ENCODE assay signal across 9 cellular contexts in genomic region chr22:44182591-44183588, GRCh38. TPM values are rescaled to one million over a fixed set of nuclear protein-coding genes. Genes with fewer than 3 reads are reported as not detected.
DNase-seq lines count a peak whose midpoint lies in the region; ATAC-seq and TF ChIP-seq lines count a peak whose summit lies in the region.
"Had no signal": no experiment of that assay in that cellular context is flagged by ENCODE, and none has a peak within 500 bp of the region (broad histone marks: within the 10 kb centered on the region; RNA-seq: fewer than 3 reads in every experiment).

No MANE protein-coding gene starts in this region.

- H3K4me3 Mint-ChIP-seq in activated T-helper 1 cell treated with anti-CD3 and anti-CD28 coated beads, Interleukin-12 subunit alpha, Interleukin-12 subunit beta, Interleukin-2, Interleukin-4 antibody, amounts not matched to agents 30 ng/mL and 10 ng/mL and 1 ng/mL, durations not matched to agents 14 hours and 24 hours and 36 hours = peak overlapping the region; percentile 81
- H3K4me3 Mint-ChIP-seq in memory B cell (peak overlapping the region; percentile 90), Calu3 (ENCODE audit: low read depth, unreplicated experiment) (no peak overlapping the region)

- no peaks in the 10 kb centered on the region for H3K9me3 Mint-ChIP-seq in activated T-helper 1 cell treated with anti-CD3 and anti-CD28 coated beads, Interleukin-12 subunit alpha, Interleukin-12 subunit beta, Interleukin-2, Interleukin-4 antibody, amounts not matched to agents 30 ng/mL and 10 ng/mL and 1 ng/mL, durations not matched to agents 14 hours and 24 hours and 36 hours
- no peaks in the 10 kb centered on the region for H3K9me3 Mint-ChIP-seq in memory B cell
- H3K9me3 Mint-ChIP-seq in Calu3 (ENCODE audit: low read depth, unreplicated experiment) = no peaks in the 10 kb centered on the region

- H3K27ac Mint-ChIP-seq in activated T-helper 1 cell treated with anti-CD3 and anti-CD28 coated beads, Interleukin-12 subunit alpha, Interleukin-12 subunit beta, Interleukin-2, Interleukin-4 antibody, amounts not matched to agents 30 ng/mL and 10 ng/mL and 1 ng/mL, durations not matched to agents 14 hours and 24 hours and 36 hours = peak overlapping the region; percentile 97
- H3K27ac Mint-ChIP-seq in memory B cell = peak overlapping the region; percentile 93
- no peak overlapping the region for H3K27ac Mint-ChIP-seq in Calu3 (ENCODE audit: unreplicated experiment)

- no peak for TF ChIP-seq POLR2A in vagina (IDR thresholded peaks at IDR 0.05)

- no peaks in the 10 kb centered on the region for H3K4me1 ChIP-seq in vagina

- peaks cover 19% of the 10 kb centered on the region for H3K4me1 Mint-ChIP-seq in activated T-helper 1 cell treated with anti-CD3 and anti-CD28 coated beads, Interleukin-12 subunit alpha, Interleukin-12 subunit beta, Interleukin-2, Interleukin-4 antibody, amounts not matched to agents 30 ng/mL and 10 ng/mL and 1 ng/mL, durations not matched to agents 14 hours and 24 hours and 36 hours (ENCODE audit: low read depth)
- H3K4me1 Mint-ChIP-seq in memory B cell (peaks cover 29% of the 10 kb centered on the region), Calu3 (ENCODE audit: low read depth, unreplicated experiment) (no peaks in the 10 kb centered on the region)

- no peaks in the 10 kb centered on the region for H3K27me3 ChIP-seq in vagina

- H3K9me3 ChIP-seq in vagina = no peaks in the 10 kb centered on the region

- H3K27me3 Mint-ChIP-seq in activated T-helper 1 cell treated with anti-CD3 and anti-CD28 coated beads, Interleukin-12 subunit alpha, Interleukin-12 subunit beta, Interleukin-2, Interleukin-4 antibody, amounts not matched to agents 30 ng/mL and 10 ng/mL and 1 ng/mL, durations not matched to agents 14 hours and 24 hours and 36 hours (ENCODE audit: insufficient read depth) = peaks cover 3% of the 10 kb centered on the region
- H3K27me3 Mint-ChIP-seq in memory B cell (no peaks in the 10 kb centered on the region), Calu3 (ENCODE audit: unreplicated experiment) (peaks cover 98% of the 10 kb centered on the region)

- ATAC-seq in memory B cell (ENCODE audit: low read depth) (peak; percentile 41), GM21723 (IDR thresholded peaks at IDR 0.05; ENCODE audit: unreplicated experiment) (no peak), HG03135 (IDR thresholded peaks at IDR 0.05; ENCODE audit: unreplicated experiment) (no peak)

- peak overlapping the region; percentile 24 to 34 for H3K4me3 ChIP-seq in vagina

- no TSS peak for BruUV-seq in Calu3 (replicated peaks; lab: Mats Ljungman, UMichigan)

- peaks cover 18% of the 10 kb centered on the region for H3K36me3 Mint-ChIP-seq in activated T-helper 1 cell treated with anti-CD3 and anti-CD28 coated beads, Interleukin-12 subunit alpha, Interleukin-12 subunit beta, Interleukin-2, Interleukin-4 antibody, amounts not matched to agents 30 ng/mL and 10 ng/mL and 1 ng/mL, durations not matched to agents 14 hours and 24 hours and 36 hours (ENCODE audit: low read depth)
- H3K36me3 Mint-ChIP-seq in memory B cell (peaks cover 10% of the 10 kb centered on the region), Calu3 (ENCODE audit: insufficient read depth, unreplicated experiment) (no peaks in the 10 kb centered on the region)

- TF ChIP-seq CTCF in vagina (IDR thresholded peaks at IDR 0.05) (no peak), Calu3 (IDR thresholded peaks at IDR 0.05; ENCODE audit: unreplicated experiment) (no peak)

- DNase-seq in activated T-cell treated with anti-CD3 and anti-CD28 coated beads for 1 hour (ENCODE audit: low read depth) = peak; percentile 18
- no peak for DNase-seq in activated T-cell treated with anti-CD3 and anti-CD28 coated beads for 4 hours
- peak; percentile 35 for DNase-seq in activated T-helper 1 cell treated with anti-CD3 and anti-CD28 coated beads, Interleukin-12 subunit alpha, Interleukin-12 subunit beta, Interleukin-2, Interleukin-4 antibody, amounts not matched to agents 30 ng/mL and 10 ng/mL and 1 ng/mL, durations not matched to agents 14 hours and 24 hours and 36 hours (ENCODE audit: low spot score)
- peak; percentile 24 to 42 for DNase-seq in memory B cell (ENCODE audit: low spot score in 2 of 2)
- no peak for DNase-seq in vagina (ENCODE audit: extremely low spot score in 2 of 2)
- DNase-seq in Calu3 = no peak
- DNase-seq: NCI-H1092 had no signal

- intact Hi-C loops in activated T-helper 1 cell treated with anti-CD3 and anti-CD28 coated beads, Interleukin-12 subunit alpha, Interleukin-12 subunit beta, Interleukin-2, Interleukin-4 antibody, amounts not matched to agents 30 ng/mL and 10 ng/mL and 1 ng/mL, durations not matched to agents 14 hours and 24 hours and 36 hours (cut with micrococcal nuclease) = loop anchor here (1.0 to 10.0 kb wide), 3 partner anchors 10 to 186 kb away; partner anchors contain the start of gene PARVB
- intact Hi-C loops in vagina (cut with DNase I) = no loop called here
- intact Hi-C loops in Calu3 (cut with micrococcal nuclease; ENCODE audit: unreplicated experiment) = no loop called here

- CTCF ChIA-PET in Calu3 (lab: Charles Lee) = no interaction called here

- H3K27ac ChIP-seq in vagina = peak overlapping the region; percentile 43

- H3K36me3 ChIP-seq in vagina = no peaks in the 10 kb centered on the region

RNA-seq across cellular contexts. Expression of gene PARVG, which starts 2.2 kb away (rescaled TPM):
- total RNA-seq in activated T-helper 1 cell treated with anti-CD3 and anti-CD28 coated beads, Interleukin-12 subunit alpha, Interleukin-12 subunit beta, Interleukin-2, Interleukin-4 antibody, amounts not matched to agents 30 ng/mL and 10 ng/mL and 1 ng/mL, durations not matched to agents 14 hours and 24 hours and 36 hours = 50.6 and 52.8 TPM in 2 replicates
- 29.5 TPM for total RNA-seq in vagina
- not detected in 2 replicates for total RNA-seq in Calu3 (2022)

Comparison
In these comparisons a context has a peak if more than half of its experiments do, and no peak if none do; other contexts are left out.
1. DNase-seq: peak in activated T-cell treated with anti-CD3 and anti-CD28 coated beads for 1 hour (single experiment), activated T-helper 1 cell treated with anti-CD3 and anti-CD28 coated beads, Interleukin-12 subunit alpha, Interleukin-12 subunit beta, Interleukin-2, Interleukin-4 antibody, amounts not matched to agents 30 ng/mL and 10 ng/mL and 1 ng/mL, durations not matched to agents 14 hours and 24 hours and 36 hours (single experiment) and memory B cell (2 of 2); none in activated T-cell treated with anti-CD3 and anti-CD28 coated beads for 4 hours (single experiment), vagina (0 of 2) and Calu3 (single experiment).
2. RNA of gene PARVG, which starts 2.2 kb away (total RNA-seq): 50.6 to 52.8 TPM in activated T-helper 1 cell treated with anti-CD3 and anti-CD28 coated beads, Interleukin-12 subunit alpha, Interleukin-12 subunit beta, Interleukin-2, Interleukin-4 antibody, amounts not matched to agents 30 ng/mL and 10 ng/mL and 1 ng/mL, durations not matched to agents 14 hours and 24 hours and 36 hours and 29.5 TPM in vagina (single experiment); not detected in Calu3; every median in the first group is over 10 times any median in the second.